Comparison of ENCODE assay signal across 1 cellular context in the genomic region with DNA sequence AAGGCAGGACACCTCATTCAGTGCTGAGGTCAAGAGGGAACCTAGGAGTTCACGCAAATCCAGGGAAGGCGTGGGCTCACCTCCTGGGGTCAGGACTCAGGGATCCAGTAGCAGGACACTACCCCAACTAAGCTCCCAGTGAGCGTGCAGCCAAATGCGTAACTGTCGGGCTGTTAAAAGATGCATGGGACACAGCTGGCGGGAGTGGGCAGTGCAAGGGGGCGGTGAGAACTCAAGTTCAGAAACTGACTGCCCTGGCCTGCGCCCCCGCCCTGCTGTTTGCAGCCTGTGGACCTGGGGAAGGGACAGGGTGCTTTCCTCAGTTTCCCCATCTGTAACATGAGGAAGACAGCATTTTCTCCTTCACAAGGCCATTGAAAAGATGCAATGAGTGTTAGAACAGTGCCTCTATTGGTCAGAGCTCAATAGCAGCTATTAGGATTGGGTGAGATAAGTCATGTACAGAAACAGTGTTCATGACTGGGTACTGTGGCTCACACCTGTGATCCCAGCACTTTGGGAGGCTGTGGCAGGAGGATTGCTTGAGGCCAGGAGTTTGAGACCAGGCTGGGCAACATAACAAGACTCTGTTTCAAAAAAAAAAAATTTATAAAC.
TF ChIP-seq lines count a peak whose summit lies in the region.

No MANE protein-coding gene starts in this region.

TF ChIP-seq in HepG2, 621 proteins besides CTCF, POLR2A, EP300 and RAD21:
- TF ChIP-seq, protein P1, sequence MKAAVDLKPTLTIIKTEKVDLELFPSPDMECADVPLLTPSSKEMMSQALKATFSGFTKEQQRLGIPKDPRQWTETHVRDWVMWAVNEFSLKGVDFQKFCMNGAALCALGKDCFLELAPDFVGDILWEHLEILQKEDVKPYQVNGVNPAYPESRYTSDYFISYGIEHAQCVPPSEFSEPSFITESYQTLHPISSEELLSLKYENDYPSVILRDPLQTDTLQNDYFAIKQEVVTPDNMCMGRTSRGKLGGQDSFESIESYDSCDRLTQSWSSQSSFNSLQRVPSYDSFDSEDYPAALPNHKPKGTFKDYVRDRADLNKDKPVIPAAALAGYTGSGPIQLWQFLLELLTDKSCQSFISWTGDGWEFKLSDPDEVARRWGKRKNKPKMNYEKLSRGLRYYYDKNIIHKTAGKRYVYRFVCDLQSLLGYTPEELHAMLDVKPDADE (CRISPR knock-in tag; IDR thresholded peaks at IDR 0.05), result no peak
- TF ChIP-seq STAG1 (CRISPR knock-in tag; IDR thresholded peaks at IDR 0.05) (peak; percentile 30), BRCA1 (CRISPR knock-in tag; IDR thresholded peaks at IDR 0.05) (no peak)
- TF ChIP-seq, protein P2, sequence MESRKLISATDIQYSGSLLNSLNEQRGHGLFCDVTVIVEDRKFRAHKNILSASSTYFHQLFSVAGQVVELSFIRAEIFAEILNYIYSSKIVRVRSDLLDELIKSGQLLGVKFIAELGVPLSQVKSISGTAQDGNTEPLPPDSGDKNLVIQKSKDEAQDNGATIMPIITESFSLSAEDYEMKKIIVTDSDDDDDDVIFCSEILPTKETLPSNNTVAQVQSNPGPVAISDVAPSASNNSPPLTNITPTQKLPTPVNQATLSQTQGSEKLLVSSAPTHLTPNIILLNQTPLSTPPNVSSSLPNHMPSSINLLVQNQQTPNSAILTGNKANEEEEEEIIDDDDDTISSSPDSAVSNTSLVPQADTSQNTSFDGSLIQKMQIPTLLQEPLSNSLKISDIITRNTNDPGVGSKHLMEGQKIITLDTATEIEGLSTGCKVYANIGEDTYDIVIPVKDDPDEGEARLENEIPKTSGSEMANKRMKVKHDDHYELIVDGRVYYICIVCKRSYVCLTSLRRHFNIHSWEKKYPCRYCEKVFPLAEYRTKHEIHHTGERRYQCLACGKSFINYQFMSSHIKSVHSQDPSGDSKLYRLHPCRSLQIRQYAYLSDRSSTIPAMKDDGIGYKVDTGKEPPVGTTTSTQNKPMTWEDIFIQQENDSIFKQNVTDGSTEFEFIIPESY (CRISPR knock-in tag; IDR thresholded peaks at IDR 0.05), result peak; percentile 59; the same call in 1 of the 2 replicates
TF ChIP-seq in HepG2: peak in this region for 2.
